9 cellular contexts compared by ENCODE assay signal in genomic region chrX:40474205-40474626, GRCh38.
A peak's percentile ranks its signal among the peaks of the same experiment; 100 is the strongest.
DNase-seq lines count a peak whose midpoint lies in the region; TF ChIP-seq lines count a peak whose summit lies in the region.
"Had no signal": no experiment of that assay in that cellular context is flagged by ENCODE, and none has a peak within 500 bp of the region (broad histone marks: within the 10 kb centered on the region; RNA-seq: fewer than 3 reads in every experiment).

No MANE protein-coding gene starts in this region.

- TF ChIP-seq POLR2A in vagina (IDR thresholded peaks at IDR 0.05), result no peak

- H3K4me3 ChIP-seq in mesodermal cell (ENCODE audit: extremely low read depth, insufficient read depth, low read length, poor library complexity, severe bottlenecking), result no peak overlapping the region
- H3K4me3 ChIP-seq in vagina, result no peak overlapping the region

- H3K27me3 ChIP-seq in vagina, result no peaks in the 10 kb centered on the region

- H3K4me1 ChIP-seq in mesodermal cell (ENCODE audit: control insufficient read depth, insufficient read depth, low read length, poor library complexity, severe bottlenecking), result peaks cover 7% of the 10 kb centered on the region
- no peaks in the 10 kb centered on the region for H3K4me1 ChIP-seq in vagina

- H3K36me3 ChIP-seq in mesodermal cell (ENCODE audit: control insufficient read depth, insufficient read depth, low read length), result no peaks in the 10 kb centered on the region
- no peaks in the 10 kb centered on the region for H3K36me3 ChIP-seq in vagina

- no peak for TF ChIP-seq CTCF in vagina (IDR thresholded peaks at IDR 0.05)

- peak; percentile 96 for DNase-seq in DMS53 (lab: John Stamatoyannopoulos, UW)
- DNase-seq in NCI-H1436 treated with DMSO at 0.1 percent for 48 hours (lab: John Stamatoyannopoulos, UW), result peak; percentile 29
- peak; percentile 47 for DNase-seq in brain pericyte (ENCODE audit: low read depth, low spot score)
- no peak for DNase-seq in AG08396 (ENCODE audit: low spot score)
- DNase-seq in activated CD4-positive, alpha-beta T cell treated with anti-CD3 and anti-CD28 coated beads for 48 hours, result no peak
- no peak for DNase-seq in activated effector memory CD4-positive, alpha-beta T cell treated with Interleukin-2 at 50 U/mL for 16 hours
- no peak for DNase-seq in vagina (ENCODE audit: extremely low spot score in 2 of 2)
- DNase-seq: erythroblast had no signal

- H3K27ac ChIP-seq in mesodermal cell (ENCODE audit: low read depth, low read length, severe bottlenecking) (peak overlapping the region; percentile 57), vagina (no peak overlapping the region)

- WGBS in mesodermal cell (ENCODE audit: insufficient coverage in 2 of 2), 2 experiments, result 0% methylated on average over 5 of the region's 14 CpGs; no CpG with 5 or more reads in 1 of the 2 experiments

- intact Hi-C loops in vagina (cut with DNase I), result no loop called here

- H3K9me3 ChIP-seq in mesodermal cell (ENCODE audit: control insufficient read depth, low read length) (no peaks in the 10 kb centered on the region), vagina (no peaks in the 10 kb centered on the region)

Comparison
In these comparisons a context has a peak if more than half of its experiments do, and no peak if none do; other contexts are left out.
1. DNase-seq: peak in DMS53 (single experiment), NCI-H1436 treated with DMSO at 0.1 percent for 48 hours (single experiment) and brain pericyte (single experiment); none in AG08396 (single experiment), activated CD4-positive, alpha-beta T cell treated with anti-CD3 and anti-CD28 coated beads for 48 hours (single experiment), activated effector memory CD4-positive, alpha-beta T cell treated with Interleukin-2 at 50 U/mL for 16 hours (single experiment) and vagina (0 of 2).